ENCODE assay signal across 1 cellular context in the genomic region with DNA sequence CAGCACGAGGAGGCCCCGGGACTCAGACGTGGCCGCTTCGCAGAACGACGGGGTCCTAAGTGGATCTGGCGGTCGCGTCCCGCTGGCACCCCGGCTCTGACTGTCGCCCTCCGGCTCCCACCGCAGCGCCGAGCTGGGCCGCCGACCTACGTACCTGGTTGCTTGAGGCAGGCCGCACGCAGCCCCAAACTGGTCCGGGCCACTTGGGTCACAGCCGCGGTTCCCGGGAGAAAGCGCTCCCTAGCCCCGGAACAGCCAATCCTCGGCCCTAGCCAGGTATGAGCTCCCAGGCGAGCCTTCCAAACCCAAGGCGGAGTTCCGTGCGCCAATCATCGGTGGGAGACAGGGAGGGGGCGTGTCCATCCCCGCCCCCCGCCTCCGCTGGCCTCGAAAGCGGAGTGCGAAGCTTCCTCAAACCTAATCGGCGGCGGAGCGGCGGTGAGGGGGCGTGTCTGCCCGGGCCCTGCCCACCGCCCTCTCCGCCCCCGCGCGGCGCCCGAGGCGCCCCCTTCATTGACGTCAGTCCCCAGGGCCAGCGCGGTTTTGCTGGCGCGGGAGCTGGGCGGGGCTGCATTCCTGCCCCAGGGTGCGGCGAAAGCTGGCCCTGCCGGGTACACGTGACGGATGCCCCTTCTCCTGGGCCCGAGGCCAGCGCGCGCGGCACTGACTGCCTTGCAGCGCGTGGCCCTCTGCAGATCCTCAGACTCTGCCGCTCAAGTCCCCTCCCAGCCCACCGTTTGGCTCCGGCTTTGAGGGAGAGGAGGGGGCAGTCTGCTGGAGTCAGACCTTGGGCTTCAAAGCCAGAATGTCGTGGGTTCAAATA.
TF ChIP-seq lines count a peak whose summit lies in the region.

A gene with protein sequence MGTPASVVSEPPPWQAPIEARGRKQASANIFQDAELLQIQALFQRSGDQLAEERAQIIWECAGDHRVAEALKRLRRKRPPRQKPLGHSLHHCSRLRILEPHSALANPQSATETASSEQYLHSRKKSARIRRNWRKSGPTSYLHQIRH (minus strand): TSS at position 280 of the 823 bp plus-strand sequence. CDS start 7,336 bp downstream, outside the sequence.

TF ChIP-seq in HEK293, 187 proteins besides CTCF, POLR2A, EP300 and RAD21 (continued from another document and continues in another):
- TF ChIP-seq, protein P1, sequence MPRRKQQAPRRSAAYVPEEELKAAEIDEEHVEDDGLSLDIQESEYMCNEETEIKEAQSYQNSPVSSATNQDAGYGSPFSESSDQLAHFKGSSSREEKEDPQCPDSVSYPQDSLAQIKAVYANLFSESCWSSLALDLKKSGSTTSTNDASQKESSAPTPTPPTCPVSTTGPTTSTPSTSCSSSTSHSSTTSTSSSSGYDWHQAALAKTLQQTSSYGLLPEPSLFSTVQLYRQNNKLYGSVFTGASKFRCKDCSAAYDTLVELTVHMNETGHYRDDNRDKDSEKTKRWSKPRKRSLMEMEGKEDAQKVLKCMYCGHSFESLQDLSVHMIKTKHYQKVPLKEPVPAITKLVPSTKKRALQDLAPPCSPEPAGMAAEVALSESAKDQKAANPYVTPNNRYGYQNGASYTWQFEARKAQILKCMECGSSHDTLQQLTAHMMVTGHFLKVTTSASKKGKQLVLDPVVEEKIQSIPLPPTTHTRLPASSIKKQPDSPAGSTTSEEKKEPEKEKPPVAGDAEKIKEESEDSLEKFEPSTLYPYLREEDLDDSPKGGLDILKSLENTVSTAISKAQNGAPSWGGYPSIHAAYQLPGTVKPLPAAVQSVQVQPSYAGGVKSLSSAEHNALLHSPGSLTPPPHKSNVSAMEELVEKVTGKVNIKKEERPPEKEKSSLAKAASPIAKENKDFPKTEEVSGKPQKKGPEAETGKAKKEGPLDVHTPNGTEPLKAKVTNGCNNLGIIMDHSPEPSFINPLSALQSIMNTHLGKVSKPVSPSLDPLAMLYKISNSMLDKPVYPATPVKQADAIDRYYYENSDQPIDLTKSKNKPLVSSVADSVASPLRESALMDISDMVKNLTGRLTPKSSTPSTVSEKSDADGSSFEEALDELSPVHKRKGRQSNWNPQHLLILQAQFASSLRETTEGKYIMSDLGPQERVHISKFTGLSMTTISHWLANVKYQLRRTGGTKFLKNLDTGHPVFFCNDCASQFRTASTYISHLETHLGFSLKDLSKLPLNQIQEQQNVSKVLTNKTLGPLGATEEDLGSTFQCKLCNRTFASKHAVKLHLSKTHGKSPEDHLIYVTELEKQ (tag by site-specific recombination; IDR thresholded peaks at IDR 0.05; ENCODE audit: borderline replicate concordance) = peak; percentile 82
- TF ChIP-seq IKZF3 (tag by site-specific recombination; IDR thresholded peaks at IDR 0.05) (peak; percentile 97), ZNF423 (tag by site-specific recombination; IDR thresholded peaks at IDR 0.05) (peak; percentile 94), SP2 (tag by site-specific recombination; IDR thresholded peaks at IDR 0.05) (peak; percentile 98), ZNF670 (tag by site-specific recombination; IDR thresholded peaks at IDR 0.05; ENCODE audit: low read depth) (no peak), ZSCAN23 (tag by site-specific recombination; IDR thresholded peaks at IDR 0.05) (peak; percentile 55; the same call in 1 of the 2 replicates), ZNF394 (tag by site-specific recombination; IDR thresholded peaks at IDR 0.05; ENCODE audit: borderline replicate concordance) (peak; percentile 55), ZFP3 (tag by site-specific recombination; IDR thresholded peaks at IDR 0.05; ENCODE audit: low read depth) (no peak), ZNF404 (tag by site-specific recombination; IDR thresholded peaks at IDR 0.05) (no peak), ZBTB1 (tag by site-specific recombination; IDR thresholded peaks at IDR 0.05) (peak; percentile 99), ZNF501 (tag by site-specific recombination; IDR thresholded peaks at IDR 0.05) (peak; percentile 87; the same call in 1 of the 2 replicates), PRDM1 (tag by site-specific recombination; IDR thresholded peaks at IDR 0.05) (peak; percentile 73), WT1 (tag by site-specific recombination; IDR thresholded peaks at IDR 0.05) (peak; percentile 76), TRIM28 (IDR thresholded peaks at IDR 0.05; ENCODE audit: borderline replicate concordance, low read length) (peak; percentile 83), ZNF837 (tag by site-specific recombination; IDR thresholded peaks at IDR 0.05) (no peak), ZNF707 (tag by site-specific recombination; IDR thresholded peaks at IDR 0.05) (no peak), KLF16 (tag by site-specific recombination; IDR thresholded peaks at IDR 0.05) (peak; percentile 98), ZBTB48 (tag by site-specific recombination; IDR thresholded peaks at IDR 0.05) (peak; percentile 91), ZFP37 (tag by site-specific recombination; IDR thresholded peaks at IDR 0.05) (peak; percentile 71; the same call in 1 of the 2 replicates), ZFP41 (tag by site-specific recombination; IDR thresholded peaks at IDR 0.05; ENCODE audit: borderline replicate concordance) (no peak), TCF7L2 (IDR thresholded peaks at IDR 0.05; ENCODE audit: borderline replicate concordance, low read depth, low read length) (no peak), ZNF843 (tag by site-specific recombination; IDR thresholded peaks at IDR 0.05) (peak; percentile 84), ZNF302 (tag by site-specific recombination; IDR thresholded peaks at IDR 0.05; ENCODE audit: low read depth) (no peak), ZNF600 (tag by site-specific recombination; IDR thresholded peaks at IDR 0.05) (peak; percentile 91), KLF1 (tag by site-specific recombination; IDR thresholded peaks at IDR 0.05) (peak; percentile 100), ZNF76 (tag by site-specific recombination; IDR thresholded peaks at IDR 0.05; ENCODE audit: borderline replicate concordance, low read depth) (peak; percentile 81; the same call in 1 of the 2 replicates), ZNF664 (tag by site-specific recombination; IDR thresholded peaks at IDR 0.05) (no peak), ZNF391 (tag by site-specific recombination; IDR thresholded peaks at IDR 0.05; ENCODE audit: borderline replicate concordance, low read depth) (peak; percentile 25; the same call in 1 of the 2 replicates), GLIS1 (tag by site-specific recombination; IDR thresholded peaks at IDR 0.05) (peak; percentile 85), ZBTB21 (tag by site-specific recombination; IDR thresholded peaks at IDR 0.05) (peak; percentile 73), REPIN1 (tag by site-specific recombination; IDR thresholded peaks at IDR 0.05; ENCODE audit: low read depth) (0 out of 2 replicates have a peak, but pooled peaks have one; percentile 48), ZNF133 (tag by site-specific recombination; IDR thresholded peaks at IDR 0.05) (no peak), ZNF10 (tag by site-specific recombination; IDR thresholded peaks at IDR 0.05) (peak; percentile 83), ZNF776 (tag by site-specific recombination; IDR thresholded peaks at IDR 0.05; ENCODE audit: borderline replicate concordance) (no peak), ZNF239 (tag by site-specific recombination; IDR thresholded peaks at IDR 0.05) (no peak), ZIC2 (tag by site-specific recombination; IDR thresholded peaks at IDR 0.05) (peak; percentile 44), MZF1 (tag by site-specific recombination; IDR thresholded peaks at IDR 0.05; ENCODE audit: borderline replicate concordance) (peak; percentile 16; the same call in 1 of the 2 replicates), ZNF658 (tag by site-specific recombination; IDR thresholded peaks at IDR 0.05) (no peak)
- TF ChIP-seq, protein P2, sequence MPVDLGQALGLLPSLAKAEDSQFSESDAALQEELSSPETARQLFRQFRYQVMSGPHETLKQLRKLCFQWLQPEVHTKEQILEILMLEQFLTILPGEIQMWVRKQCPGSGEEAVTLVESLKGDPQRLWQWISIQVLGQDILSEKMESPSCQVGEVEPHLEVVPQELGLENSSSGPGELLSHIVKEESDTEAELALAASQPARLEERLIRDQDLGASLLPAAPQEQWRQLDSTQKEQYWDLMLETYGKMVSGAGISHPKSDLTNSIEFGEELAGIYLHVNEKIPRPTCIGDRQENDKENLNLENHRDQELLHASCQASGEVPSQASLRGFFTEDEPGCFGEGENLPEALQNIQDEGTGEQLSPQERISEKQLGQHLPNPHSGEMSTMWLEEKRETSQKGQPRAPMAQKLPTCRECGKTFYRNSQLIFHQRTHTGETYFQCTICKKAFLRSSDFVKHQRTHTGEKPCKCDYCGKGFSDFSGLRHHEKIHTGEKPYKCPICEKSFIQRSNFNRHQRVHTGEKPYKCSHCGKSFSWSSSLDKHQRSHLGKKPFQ (tag by site-specific recombination; IDR thresholded peaks at IDR 0.05) = no peak
- TF ChIP-seq, protein P3, sequence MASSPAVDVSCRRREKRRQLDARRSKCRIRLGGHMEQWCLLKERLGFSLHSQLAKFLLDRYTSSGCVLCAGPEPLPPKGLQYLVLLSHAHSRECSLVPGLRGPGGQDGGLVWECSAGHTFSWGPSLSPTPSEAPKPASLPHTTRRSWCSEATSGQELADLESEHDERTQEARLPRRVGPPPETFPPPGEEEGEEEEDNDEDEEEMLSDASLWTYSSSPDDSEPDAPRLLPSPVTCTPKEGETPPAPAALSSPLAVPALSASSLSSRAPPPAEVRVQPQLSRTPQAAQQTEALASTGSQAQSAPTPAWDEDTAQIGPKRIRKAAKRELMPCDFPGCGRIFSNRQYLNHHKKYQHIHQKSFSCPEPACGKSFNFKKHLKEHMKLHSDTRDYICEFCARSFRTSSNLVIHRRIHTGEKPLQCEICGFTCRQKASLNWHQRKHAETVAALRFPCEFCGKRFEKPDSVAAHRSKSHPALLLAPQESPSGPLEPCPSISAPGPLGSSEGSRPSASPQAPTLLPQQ (tag by site-specific recombination; IDR thresholded peaks at IDR 0.05) = peak; percentile 77
- TF ChIP-seq, protein P4, sequence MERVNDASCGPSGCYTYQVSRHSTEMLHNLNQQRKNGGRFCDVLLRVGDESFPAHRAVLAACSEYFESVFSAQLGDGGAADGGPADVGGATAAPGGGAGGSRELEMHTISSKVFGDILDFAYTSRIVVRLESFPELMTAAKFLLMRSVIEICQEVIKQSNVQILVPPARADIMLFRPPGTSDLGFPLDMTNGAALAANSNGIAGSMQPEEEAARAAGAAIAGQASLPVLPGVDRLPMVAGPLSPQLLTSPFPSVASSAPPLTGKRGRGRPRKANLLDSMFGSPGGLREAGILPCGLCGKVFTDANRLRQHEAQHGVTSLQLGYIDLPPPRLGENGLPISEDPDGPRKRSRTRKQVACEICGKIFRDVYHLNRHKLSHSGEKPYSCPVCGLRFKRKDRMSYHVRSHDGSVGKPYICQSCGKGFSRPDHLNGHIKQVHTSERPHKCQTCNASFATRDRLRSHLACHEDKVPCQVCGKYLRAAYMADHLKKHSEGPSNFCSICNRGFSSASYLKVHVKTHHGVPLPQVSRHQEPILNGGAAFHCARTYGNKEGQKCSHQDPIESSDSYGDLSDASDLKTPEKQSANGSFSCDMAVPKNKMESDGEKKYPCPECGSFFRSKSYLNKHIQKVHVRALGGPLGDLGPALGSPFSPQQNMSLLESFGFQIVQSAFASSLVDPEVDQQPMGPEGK (tag by site-specific recombination; IDR thresholded peaks at IDR 0.05) = peak; percentile 99
- TF ChIP-seq, protein P5, sequence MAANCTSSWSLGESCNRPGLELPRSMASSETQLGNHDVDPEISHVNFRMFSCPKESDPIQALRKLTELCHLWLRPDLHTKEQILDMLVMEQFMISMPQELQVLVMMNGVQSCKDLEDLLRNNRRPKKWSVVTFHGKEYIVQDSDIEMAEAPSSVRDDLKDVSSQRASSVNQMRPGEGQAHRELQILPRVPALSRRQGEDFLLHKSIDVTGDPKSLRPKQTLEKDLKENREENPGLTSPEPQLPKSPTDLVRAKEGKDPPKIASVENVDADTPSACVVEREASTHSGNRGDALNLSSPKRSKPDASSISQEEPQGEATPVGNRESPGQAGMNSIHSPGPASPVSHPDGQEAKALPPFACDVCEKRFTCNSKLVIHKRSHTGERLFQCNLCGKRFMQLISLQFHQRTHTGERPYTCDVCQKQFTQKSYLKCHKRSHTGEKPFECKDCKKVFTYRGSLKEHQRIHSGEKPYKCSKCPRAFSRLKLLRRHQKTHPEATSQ (tag by site-specific recombination; IDR thresholded peaks at IDR 0.05) = peak; percentile 71
- TF ChIP-seq, protein P6, sequence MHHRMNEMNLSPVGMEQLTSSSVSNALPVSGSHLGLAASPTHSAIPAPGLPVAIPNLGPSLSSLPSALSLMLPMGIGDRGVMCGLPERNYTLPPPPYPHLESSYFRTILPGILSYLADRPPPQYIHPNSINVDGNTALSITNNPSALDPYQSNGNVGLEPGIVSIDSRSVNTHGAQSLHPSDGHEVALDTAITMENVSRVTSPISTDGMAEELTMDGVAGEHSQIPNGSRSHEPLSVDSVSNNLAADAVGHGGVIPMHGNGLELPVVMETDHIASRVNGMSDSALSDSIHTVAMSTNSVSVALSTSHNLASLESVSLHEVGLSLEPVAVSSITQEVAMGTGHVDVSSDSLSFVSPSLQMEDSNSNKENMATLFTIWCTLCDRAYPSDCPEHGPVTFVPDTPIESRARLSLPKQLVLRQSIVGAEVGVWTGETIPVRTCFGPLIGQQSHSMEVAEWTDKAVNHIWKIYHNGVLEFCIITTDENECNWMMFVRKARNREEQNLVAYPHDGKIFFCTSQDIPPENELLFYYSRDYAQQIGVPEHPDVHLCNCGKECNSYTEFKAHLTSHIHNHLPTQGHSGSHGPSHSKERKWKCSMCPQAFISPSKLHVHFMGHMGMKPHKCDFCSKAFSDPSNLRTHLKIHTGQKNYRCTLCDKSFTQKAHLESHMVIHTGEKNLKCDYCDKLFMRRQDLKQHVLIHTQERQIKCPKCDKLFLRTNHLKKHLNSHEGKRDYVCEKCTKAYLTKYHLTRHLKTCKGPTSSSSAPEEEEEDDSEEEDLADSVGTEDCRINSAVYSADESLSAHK (tag by site-specific recombination; IDR thresholded peaks at IDR 0.05) = peak; percentile 83
- TF ChIP-seq, protein P7, sequence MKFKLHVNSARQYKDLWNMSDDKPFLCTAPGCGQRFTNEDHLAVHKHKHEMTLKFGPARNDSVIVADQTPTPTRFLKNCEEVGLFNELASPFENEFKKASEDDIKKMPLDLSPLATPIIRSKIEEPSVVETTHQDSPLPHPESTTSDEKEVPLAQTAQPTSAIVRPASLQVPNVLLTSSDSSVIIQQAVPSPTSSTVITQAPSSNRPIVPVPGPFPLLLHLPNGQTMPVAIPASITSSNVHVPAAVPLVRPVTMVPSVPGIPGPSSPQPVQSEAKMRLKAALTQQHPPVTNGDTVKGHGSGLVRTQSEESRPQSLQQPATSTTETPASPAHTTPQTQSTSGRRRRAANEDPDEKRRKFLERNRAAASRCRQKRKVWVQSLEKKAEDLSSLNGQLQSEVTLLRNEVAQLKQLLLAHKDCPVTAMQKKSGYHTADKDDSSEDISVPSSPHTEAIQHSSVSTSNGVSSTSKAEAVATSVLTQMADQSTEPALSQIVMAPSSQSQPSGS (tag by site-specific recombination; IDR thresholded peaks at IDR 0.05; ENCODE audit: low read depth) = peak; percentile 91
- TF ChIP-seq, protein P8, sequence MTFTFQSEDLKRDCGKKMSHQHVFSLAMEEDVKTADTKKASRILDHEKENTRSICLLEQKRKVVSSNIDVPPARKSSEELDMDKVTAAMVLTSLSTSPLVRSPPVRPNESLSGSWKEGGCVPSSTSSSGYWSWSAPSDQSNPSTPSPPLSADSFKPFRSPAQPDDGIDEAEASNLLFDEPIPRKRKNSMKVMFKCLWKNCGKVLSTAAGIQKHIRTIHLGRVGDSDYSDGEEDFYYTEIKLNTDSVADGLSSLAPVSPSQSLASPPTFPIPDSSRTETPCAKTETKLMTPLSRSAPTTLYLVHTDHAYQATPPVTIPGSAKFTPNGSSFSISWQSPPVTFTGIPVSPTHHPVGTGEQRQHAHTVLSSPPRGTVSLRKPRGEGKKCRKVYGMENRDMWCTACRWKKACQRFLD (tag by site-specific recombination; IDR thresholded peaks at IDR 0.05) = no peak
- TF ChIP-seq, protein P9, sequence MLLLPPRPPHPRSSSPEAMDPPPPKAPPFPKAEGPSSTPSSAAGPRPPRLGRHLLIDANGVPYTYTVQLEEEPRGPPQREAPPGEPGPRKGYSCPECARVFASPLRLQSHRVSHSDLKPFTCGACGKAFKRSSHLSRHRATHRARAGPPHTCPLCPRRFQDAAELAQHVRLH (tag by site-specific recombination; IDR thresholded peaks at IDR 0.05) = no peak
